ENCODE assay signal across 12 cellular contexts in genomic region chr16:12319464-12320030, GRCh38.
A peak's percentile ranks its signal among the peaks of the same experiment; 100 is the strongest.
DNase-seq lines count a peak whose midpoint lies in the region; ATAC-seq lines count a peak whose summit lies in the region.
"Had no signal": no experiment of that assay in that cellular context is flagged by ENCODE, and none has a peak within 500 bp of the region (broad histone marks: within the 10 kb centered on the region; RNA-seq: fewer than 3 reads in every experiment).

No MANE protein-coding gene starts in this region.

- DNase-seq in DMS153 treated with DMSO at 0.1 percent for 48 hours (lab: John Stamatoyannopoulos, UW; ENCODE audit: unreplicated experiment) (peak; percentile 69), NAMALWA (ENCODE audit: low spot score) (peak; percentile 30), NCI-H748 treated with DMSO at 0.1 percent for 48 hours (lab: John Stamatoyannopoulos, UW) (peak; percentile 14), left colon (peak in 1 of 2 donors; percentile 35), EL (no peak), SKM-1 (lab: John Stamatoyannopoulos, UW; ENCODE audit: unreplicated experiment) (no peak), NOMO-1 treated with DMSO at 0.1 percent for 48 hours (lab: John Stamatoyannopoulos, UW; ENCODE audit: unreplicated experiment) (no peak)
- DNase-seq: activated CD4-positive, alpha-beta T cell treated with anti-CD3 and anti-CD28 coated beads, Interleukin-2, amount 50 U/mL, for 48 hours; H7; small intestine; stimulated activated CD8-positive, alpha-beta memory T cell treated with anti-CD3 and anti-CD28 coated beads, Interleukin-4, amount 100 ng/mL, for 48 hours had no signal

- ATAC-seq in left colon (peak; percentile 29), HG03039 (IDR thresholded peaks at IDR 0.05; ENCODE audit: unreplicated experiment) (no peak)

- intact Hi-C loops in left colon (cut with DNase I, micrococcal nuclease) = no loop called here

Comparison
In these comparisons a context has a peak if more than half of its experiments do, and no peak if none do; other contexts are left out.
1. DNase-seq: peak in DMS153 treated with DMSO at 0.1 percent for 48 hours (single experiment), NAMALWA (single experiment) and NCI-H748 treated with DMSO at 0.1 percent for 48 hours (single experiment); none in EL (single experiment), SKM-1 (single experiment) and NOMO-1 treated with DMSO at 0.1 percent for 48 hours (single experiment).